ENCODE assay signal across 15 cellular contexts in the genomic region with DNA sequence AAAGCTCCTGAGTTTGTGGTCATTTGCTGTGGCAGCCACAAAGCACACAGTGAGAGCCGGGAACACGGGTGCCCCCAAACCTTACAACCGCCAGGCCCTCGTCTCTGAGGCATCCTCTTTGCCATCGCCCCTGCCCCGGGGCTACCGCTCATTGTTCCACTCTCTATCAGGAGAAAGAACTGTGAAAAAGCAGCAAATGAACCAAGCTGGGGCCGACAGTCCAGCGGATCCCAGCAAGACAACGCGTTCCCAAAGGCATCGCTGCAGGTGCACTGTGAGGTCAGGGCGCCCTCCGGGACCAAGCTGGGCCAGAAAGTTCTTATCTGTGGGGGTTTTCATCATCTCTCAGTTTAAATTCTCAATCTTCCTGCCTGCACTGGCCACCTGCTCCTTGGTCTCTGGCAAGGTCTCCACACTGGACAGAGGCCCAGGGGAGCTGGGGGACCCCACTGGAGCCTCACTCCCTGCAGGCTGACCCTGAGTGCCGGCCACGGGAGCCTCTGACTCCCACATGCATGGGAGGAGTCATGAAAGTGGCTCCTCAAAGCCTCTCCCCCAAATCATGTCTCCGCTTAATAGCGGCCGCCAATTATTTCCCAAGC. TPM values are rescaled to one million over a fixed set of nuclear protein-coding genes. Genes with fewer than 3 reads are reported as not detected.
DNase-seq lines count a peak whose midpoint lies in the region; ATAC-seq and TF ChIP-seq lines count a peak whose summit lies in the region.
"Had no signal": no experiment of that assay in that cellular context is flagged by ENCODE, and none has a peak within 500 bp of the region (broad histone marks: within the 10 kb centered on the region; RNA-seq: fewer than 3 reads in every experiment).

No MANE protein-coding gene starts in this region.

- H3K4me2 ChIP-seq in SU-DHL-6 (ENCODE audit: low read depth, low read length, poor library complexity, severe bottlenecking) = peak overlapping the region; percentile 57

- peaks cover 42% of the 10 kb centered on the region for H3F3A ChIP-seq in SU-DHL-6 (ENCODE audit: insufficient read depth)

- ATAC-seq in right lobe of liver (peak in 1 of 4 donors; percentile 3), GM18907 (IDR thresholded peaks at IDR 0.05; ENCODE audit: unreplicated experiment) (no peak)
- no peak for ATAC-seq in stimulated activated memory B cell treated with anti-CD40 and anti-IgM and Interleukin-4, amounts not matched to agents 10 μg/mL and 1 μg/mL and 100 μg/mL, for 72 hours
- ATAC-seq: naive thymus-derived CD8-positive, alpha-beta T cell had no signal

- peaks cover 9% of the 10 kb centered on the region for H3K36me3 Mint-ChIP-seq in stimulated activated memory B cell treated with anti-CD40 and anti-IgM and Interleukin-4, amounts not matched to agents 10 μg/mL and 1 μg/mL and 100 μg/mL, for 72 hours

- H3K27me3 Mint-ChIP-seq in stimulated activated memory B cell treated with anti-CD40 and anti-IgM and Interleukin-4, amounts not matched to agents 10 μg/mL and 1 μg/mL and 100 μg/mL, for 72 hours = no peaks in the 10 kb centered on the region
- H3K27me3 Mint-ChIP-seq: naive thymus-derived CD8-positive, alpha-beta T cell had no signal

- H3K36me3 ChIP-seq in SU-DHL-6 (ENCODE audit: low read length) (no peaks in the 10 kb centered on the region), right lobe of liver (no peaks in the 10 kb centered on the region)
- H3K36me3 ChIP-seq: thoracic aorta had no signal

- H3K9ac ChIP-seq in SU-DHL-6 (ENCODE audit: low read length) = peak overlapping the region; percentile 48

- H3K27me3 ChIP-seq in SU-DHL-6 (ENCODE audit: low read length) (no peaks in the 10 kb centered on the region), right lobe of liver (no peaks in the 10 kb centered on the region)

- whole genome bisulfite sequencing in right lobe of liver (ENCODE audit: insufficient coverage, low coverage, low lambda C conversion rate, missing lambda C conversion rate) = no CpG with 5 or more reads among the region's 19 CpGs

- peaks cover 58% of the 10 kb centered on the region for H3K79me2 ChIP-seq in SU-DHL-6 (ENCODE audit: insufficient read depth, low read length)

- intact Hi-C loops in right lobe of liver (cut with DNase I) = no loop called here

- H3K4me3 Mint-ChIP-seq in stimulated activated memory B cell treated with anti-CD40 and anti-IgM and Interleukin-4, amounts not matched to agents 10 μg/mL and 1 μg/mL and 100 μg/mL, for 72 hours = peak overlapping the region; percentile 67
- H3K4me3 Mint-ChIP-seq: naive thymus-derived CD8-positive, alpha-beta T cell had no signal

- TF ChIP-seq CTCF in GM12865 (IDR thresholded peaks at IDR 0.05; ENCODE audit: insufficient read depth, low read depth, low read length, missing control alignments) (no peak), SU-DHL-6 (IDR thresholded peaks at IDR 0.05; ENCODE audit: insufficient read depth, low read length, poor library complexity, severe bottlenecking) (no peak), right lobe of liver (IDR thresholded peaks at IDR 0.05) (no peak)

- H3K9me3 ChIP-seq in SU-DHL-6 (ENCODE audit: insufficient read depth, low read length) (no peaks in the 10 kb centered on the region), right lobe of liver (no peaks in the 10 kb centered on the region)
- H3K9me3 ChIP-seq: thoracic aorta had no signal

- H3K4me1 Mint-ChIP-seq in stimulated activated memory B cell treated with anti-CD40 and anti-IgM and Interleukin-4, amounts not matched to agents 10 μg/mL and 1 μg/mL and 100 μg/mL, for 72 hours = peaks cover 77% of the 10 kb centered on the region

- H4K20me1 ChIP-seq in SU-DHL-6 (ENCODE audit: low read depth, low read length) = no peaks in the 10 kb centered on the region

- no peak overlapping the region for H2AFZ ChIP-seq in SU-DHL-6 (ENCODE audit: low read depth, low read length, severe bottlenecking)

- H3K27ac ChIP-seq in SU-DHL-6 (ENCODE audit: low read depth, low read length) (peak overlapping the region; percentile 90), right lobe of liver (no peak overlapping the region)
- H3K27ac ChIP-seq: HL-60, thoracic aorta had no signal

- TF ChIP-seq POLR2A in right lobe of liver (IDR thresholded peaks at IDR 0.05) = no peak

- peaks cover 0 to 18% (median 7%) of the 10 kb centered on the region in 4 donors for H3K4me1 ChIP-seq in right lobe of liver

- no peak for DNase-seq in GM12865 (ENCODE audit: low read depth)
- peak in 2 of 3 donors; percentile 14 to 48 for DNase-seq in right lobe of liver
- no peak for DNase-seq in T-helper 9 cell
- no peak for DNase-seq in NCI-H1048 (lab: John Stamatoyannopoulos, UW)
- DNase-seq: activated CD8-positive, alpha-beta memory T cell treated with anti-CD3 and anti-CD28 coated beads, Interleukin-2, amount 50 U/mL, for 48 hours; MM.1S; NCI-H2171 treated with DMSO at 0.1 percent for 48 hours; NCI-H526; stimulated activated naive CD4-positive, alpha-beta T cell had no signal

- no peaks in the 10 kb centered on the region for H3K9me2 ChIP-seq in SU-DHL-6 (replicated peaks; ENCODE audit: insufficient read depth, low read length)

- peak overlapping the region; percentile 79 for H3K27ac Mint-ChIP-seq in stimulated activated memory B cell treated with anti-CD40 and anti-IgM and Interleukin-4, amounts not matched to agents 10 μg/mL and 1 μg/mL and 100 μg/mL, for 72 hours

- peak overlapping the region; percentile 55 for H3K4me3 ChIP-seq in GM12865 (ENCODE audit: low read depth, low read length)
- H3K4me3 ChIP-seq in SU-DHL-6 (ENCODE audit: insufficient read depth, low read length, poor library complexity, severe bottlenecking) = peak overlapping the region; percentile 12
- H3K4me3 ChIP-seq in right lobe of liver = no peak overlapping the region
- H3K4me3 ChIP-seq: thoracic aorta had no signal

- peaks cover 3% of the 10 kb centered on the region for H3K9me3 Mint-ChIP-seq in stimulated activated memory B cell treated with anti-CD40 and anti-IgM and Interleukin-4, amounts not matched to agents 10 μg/mL and 1 μg/mL and 100 μg/mL, for 72 hours

RNA-seq across cellular contexts. Expression of gene VAV2, which starts 32.1 kb away (rescaled TPM):
- 10 to 100 TPM; 30.1 to 44.3 (median 34.9) TPM for total RNA-seq in right lobe of liver

Comparison
In these comparisons a context has a peak if more than half of its experiments do, and no peak if none do; other contexts are left out.
1. DNase-seq: peak in right lobe of liver (2 of 3); none in GM12865 (single experiment), T-helper 9 cell (single experiment) and NCI-H1048 (single experiment).
2. H3K4me3 ChIP-seq: peak in GM12865 (single experiment) and SU-DHL-6 (single experiment); none in right lobe of liver (0 of 3).